In genomic region chr18:43420950-43421349, GRCh38 we compare ENCODE assay signal across 14 cellular contexts.
DNase-seq lines count a peak whose midpoint lies in the region; TF ChIP-seq lines count a peak whose summit lies in the region.
"Had no signal": no experiment of that assay in that cellular context is flagged by ENCODE, and none has a peak within 500 bp of the region (broad histone marks: within the 10 kb centered on the region; RNA-seq: fewer than 3 reads in every experiment).

No MANE protein-coding gene starts in this region.

- no peaks in the 10 kb centered on the region for H4K20me1 ChIP-seq in neural cell (ENCODE audit: insufficient read depth)

- DNase-seq in NB4 (ENCODE audit: low read depth) (no peak), cardiac fibroblast (ENCODE audit: low read depth in 2 of 2) (no peak), NCI-H526 treated with DMSO at 0.1 percent for 48 hours (lab: John Stamatoyannopoulos, UW) (no peak), NCI-H1092 treated with DMSO at 0.1 percent for 48 hours (lab: John Stamatoyannopoulos, UW) (no peak), superior temporal gyrus (ENCODE audit: extremely low spot score) (no peak)
- no peak for DNase-seq in stimulated activated CD4-positive, alpha-beta T cell treated with anti-CD3 and anti-CD28 coated beads, Interleukin-15, amount 100 ng/mL, for 24 hours
- DNase-seq: activated CD4-positive, alpha-beta T cell treated with anti-CD3 and anti-CD28 coated beads, Interleukin-2, amount 10 ng/mL, durations not matched to agents 7 days and 5 days; effector CD8-positive, alpha-beta T cell; left ventricle myocardium superior; NCI-H2081 treated with DMSO at 0.1 percent for 48 hours; T-helper 17 cell had no signal

- H3K4me3 ChIP-seq in NB4 (ENCODE audit: low read depth, low read length) (no peak overlapping the region), cardiac fibroblast (replicated peaks in 1 of 2; ENCODE audit: low read depth in 2 of 2, low read length in 2 of 2) (no peak overlapping the region), neural cell (ENCODE audit: low read length) (no peak overlapping the region)
- H3K4me3 ChIP-seq: K562 had no signal

- no peaks in the 10 kb centered on the region for H3K27me3 ChIP-seq in neural cell (ENCODE audit: insufficient read depth, low read depth, low read length)

- TF ChIP-seq EP300 in neural cell (conservative IDR thresholded peaks at IDR 0.05; ENCODE audit: poor library complexity, severe bottlenecking), result no peak

- no peak for TF ChIP-seq RAD21 in neural cell (conservative IDR thresholded peaks at IDR 0.05)

- H3K36me3 ChIP-seq in neural cell (ENCODE audit: insufficient read depth, low read length), result no peaks in the 10 kb centered on the region

- no peaks in the 10 kb centered on the region for H3K9me3 ChIP-seq in neural cell (ENCODE audit: low read length)

- no peak for TF ChIP-seq POLR2A in NB4 (IDR thresholded peaks at IDR 0.05; ENCODE audit: extremely low read depth, insufficient read length)

- peak; percentile 35; the same call in 2 of the 3 replicates for TF ChIP-seq CTCF in GM12872 (IDR thresholded peaks at IDR 0.05; ENCODE audit: insufficient read depth, low read depth, low read length)
- peak; percentile 32 for TF ChIP-seq CTCF in NB4 (IDR thresholded peaks at IDR 0.05; ENCODE audit: low read depth, low read length)
- peak; percentile 12 for TF ChIP-seq CTCF in cardiac fibroblast (IDR thresholded peaks at IDR 0.05; ENCODE audit: low read depth, low read length)
- TF ChIP-seq CTCF in neural cell (IDR thresholded peaks at IDR 0.05; ENCODE audit: poor library complexity, severe bottlenecking), result peak; percentile 44

- no peaks in the 10 kb centered on the region for H3K79me2 ChIP-seq in neural cell (replicated peaks; ENCODE audit: insufficient read depth, low read length)

- no peaks in the 10 kb centered on the region for H3K9me2 ChIP-seq in neural cell (ENCODE audit: insufficient read depth, low read length)

- no peak overlapping the region for H3K4me2 ChIP-seq in neural cell (ENCODE audit: low read length)

- H3K27ac ChIP-seq in neural cell (ENCODE audit: low read length), result no peak overlapping the region

- H3F3A ChIP-seq in neural cell (ENCODE audit: insufficient read depth, low read length, poor library complexity, severe bottlenecking), result no peaks in the 10 kb centered on the region

- no peak overlapping the region for H2AFZ ChIP-seq in neural cell (ENCODE audit: low read depth, low read length)

- no peak overlapping the region for H3K9ac ChIP-seq in neural cell (ENCODE audit: low read length)

TF ChIP-seq in neural cell, 6 proteins besides CTCF, POLR2A, EP300 and RAD21:
- TF ChIP-seq POLR2AphosphoS5 (IDR thresholded peaks at IDR 0.05), result no peak
- TF ChIP-seq TAF1 (IDR thresholded peaks at IDR 0.05; ENCODE audit: low read depth), result no peak
- no peak for TF ChIP-seq SMC3 (conservative IDR thresholded peaks at IDR 0.05; ENCODE audit: poor library complexity)
- TF ChIP-seq EZH2 (IDR thresholded peaks at IDR 0.05; ENCODE audit: borderline replicate concordance, insufficient read depth, low read length, poor library complexity, severe bottlenecking), result no peak
- TF ChIP-seq MXI1 (conservative IDR thresholded peaks at IDR 0.05; ENCODE audit: poor library complexity, severe bottlenecking), result no peak
- no peak for TF ChIP-seq REST (IDR thresholded peaks at IDR 0.05; ENCODE audit: borderline replicate concordance)
